In the genomic region with DNA sequence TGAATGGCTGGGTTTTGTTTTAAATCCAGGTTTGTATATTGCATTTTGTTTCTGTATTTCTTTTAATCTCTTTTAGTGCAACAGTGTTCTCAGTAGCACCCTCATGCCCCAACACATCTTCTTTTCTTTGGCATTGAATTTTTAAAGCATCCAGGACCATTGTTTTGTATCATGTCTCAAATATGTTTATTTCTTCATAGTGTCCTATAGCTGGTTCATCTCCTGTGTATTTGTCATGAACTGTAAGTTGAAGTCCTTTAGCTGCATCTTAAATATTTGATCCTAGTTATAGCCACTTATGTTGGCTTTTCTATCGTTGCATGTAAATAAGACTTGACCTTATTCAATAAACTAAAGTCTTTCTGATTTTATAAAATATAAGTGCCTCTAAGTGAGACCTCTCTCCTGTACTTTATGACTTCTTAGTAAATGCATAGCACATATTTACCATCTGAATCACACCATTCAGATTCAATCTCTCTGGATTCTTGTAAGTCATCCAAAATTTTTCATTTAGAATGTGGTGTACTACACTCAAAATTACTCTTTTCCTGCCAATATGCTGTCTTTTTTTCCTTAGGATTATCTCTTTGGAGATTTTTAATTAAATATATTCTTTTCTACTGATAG, we compare ENCODE assay signal across 17 cellular contexts. TPM values are rescaled to one million over a fixed set of nuclear protein-coding genes. Genes with fewer than 3 reads are reported as not detected.
DNase-seq lines count a peak whose midpoint lies in the region; ATAC-seq and TF ChIP-seq lines count a peak whose summit lies in the region.
"Had no signal": no experiment of that assay in that cellular context is flagged by ENCODE, and none has a peak within 500 bp of the region (broad histone marks: within the 10 kb centered on the region; RNA-seq: fewer than 3 reads in every experiment).

No MANE protein-coding gene starts in this region.

- H3K27ac ChIP-seq in RWPE1, result no peak overlapping the region
- H3K27ac ChIP-seq: HL-60, SK-N-MC, skin epidermis had no signal

- TF ChIP-seq CTCF in GM06990 (IDR thresholded peaks at IDR 0.05; ENCODE audit: insufficient read depth, low read length, poor library complexity, severe bottlenecking) (no peak), RWPE1 (conservative IDR thresholded peaks at IDR 0.05; ENCODE audit: low read depth) (no peak), epithelial cell of esophagus (IDR thresholded peaks at IDR 0.05; ENCODE audit: insufficient read depth, low read depth, low read length, missing control alignments) (no peak)

- no peaks in the 10 kb centered on the region for H3K27me3 Mint-ChIP-seq in activated T-cell treated with anti-CD3 and anti-CD28 coated beads, Interleukin-2, amount 50 U/mL, for 4 hours (ENCODE audit: low read depth)
- H3K27me3 Mint-ChIP-seq: activated naive CD4-positive, alpha-beta T cell treated with anti-CD3 and anti-CD28 coated beads, Interleukin-2, amount 50 U/mL, for 24 hours; stimulated activated naive CD8-positive, alpha-beta T cell treated with anti-CD3 and anti-CD28 coated beads, Interleukin-15, amount 100 ng/mL, for 72 hours had no signal

- no peaks in the 10 kb centered on the region for H3K9me3 Mint-ChIP-seq in activated T-cell treated with anti-CD3 and anti-CD28 coated beads, Interleukin-2, amount 50 U/mL, for 4 hours
- H3K9me3 Mint-ChIP-seq: stimulated activated naive CD8-positive, alpha-beta T cell treated with anti-CD3 and anti-CD28 coated beads, Interleukin-15, amount 100 ng/mL, for 72 hours had no signal

- no peak overlapping the region for H3K4me3 Mint-ChIP-seq in activated T-cell treated with anti-CD3 and anti-CD28 coated beads, Interleukin-2, amount 50 U/mL, for 4 hours
- H3K4me3 Mint-ChIP-seq: activated naive CD4-positive, alpha-beta T cell treated with anti-CD3 and anti-CD28 coated beads, Interleukin-2, amount 50 U/mL, for 24 hours; stimulated activated naive CD8-positive, alpha-beta T cell treated with anti-CD3 and anti-CD28 coated beads, Interleukin-15, amount 100 ng/mL, for 72 hours; WTC11 had no signal

- POLR2A ChIA-PET in RWPE1 (lab: Yijun Ruan, JAX; ENCODE audit: low non-redundant PET), result no interaction called here

- no peaks in the 10 kb centered on the region for H3K36me3 ChIP-seq in GM06990 (ENCODE audit: control insufficient read depth, insufficient read depth, low read length)
- H3K36me3 ChIP-seq: HAP-1 had no signal

- CTCF ChIA-PET in RWPE1 (lab: Yijun Ruan, JAX), result interaction anchor here (0.5 to 0.6 kb wide), 2 partner anchors 17 to 145 kb away, joined by 5 read pairs; no protein-coding TSS in a partner anchor

- no peaks in the 10 kb centered on the region for H3K27me3 ChIP-seq in GM06990 (replicated peaks; ENCODE audit: control insufficient read depth, insufficient read depth, low read length)

- H3K4me1 Mint-ChIP-seq in activated T-cell treated with anti-CD3 and anti-CD28 coated beads, Interleukin-2, amount 50 U/mL, for 4 hours (ENCODE audit: low read depth), result peaks cover 23% of the 10 kb centered on the region

- no peak for ATAC-seq in GM18909 (IDR thresholded peaks at IDR 0.05; ENCODE audit: poor library complexity, unreplicated experiment)
- ATAC-seq in activated T-cell treated with anti-CD3 and anti-CD28 coated beads, Interleukin-2, amount 50 U/mL, for 4 hours, result no peak
- ATAC-seq: stimulated activated naive CD8-positive, alpha-beta T cell treated with anti-CD3 and anti-CD28 coated beads, Interleukin-15, amount 100 ng/mL, for 72 hours; WTC11 had no signal

- DNase-seq in GM06990 (ENCODE audit: extremely low read depth, insufficient read length), result no peak
- DNase-seq in RWPE1 (ENCODE audit: low spot score), result peak; percentile 64
- DNase-seq in epithelial cell of esophagus (ENCODE audit: low read depth), result peak; percentile 29
- DNase-seq in renal cortical epithelial cell (ENCODE audit: low read depth), result peak; percentile 24
- DNase-seq in NCI-H1048 (lab: John Stamatoyannopoulos, UW), result no peak
- no peak for DNase-seq in NCI-H2171 treated with DMSO at 0.1 percent for 48 hours (lab: John Stamatoyannopoulos, UW)
- no peak for DNase-seq in activated T-cell treated with anti-CD3 and anti-CD28 coated beads, Interleukin-2, amount 50 U/mL, for 4 hours
- DNase-seq: mesendoderm; NCI-H2081 treated with DMSO at 0.1 percent for 48 hours; stimulated activated naive CD8-positive, alpha-beta T cell treated with anti-CD3 and anti-CD28 coated beads, Interleukin-15, amount 100 ng/mL, for 72 hours had no signal

- H3K36me3 Mint-ChIP-seq in activated T-cell treated with anti-CD3 and anti-CD28 coated beads, Interleukin-2, amount 50 U/mL, for 4 hours (ENCODE audit: insufficient read depth), result peaks cover 4% of the 10 kb centered on the region

- H3K4me3 ChIP-seq in GM06990 (replicated peaks; ENCODE audit: low read depth, low read length) (peak overlapping the region; percentile 25; the same call in 1 of the 2 replicates), epithelial cell of esophagus (ENCODE audit: low read length) (no peak overlapping the region)
- H3K4me3 ChIP-seq: HAP-1, SK-N-MC, skin epidermis had no signal

RNA-seq across cellular contexts. Expression of gene ERCC6L2, which starts 21.0 kb away (rescaled TPM):
- 55.4 and 146 TPM in 2 replicates for total RNA-seq in renal cortical epithelial cell
- total RNA-seq in activated T-cell treated with anti-CD3 and anti-CD28 coated beads, Interleukin-2, amount 50 U/mL, for 4 hours, result 10 to 100 TPM; 24.4 to 27.9 (median 27.1) TPM

Comparison
In these comparisons a context has a peak if more than half of its experiments do, and no peak if none do; other contexts are left out.
1. DNase-seq: peak in RWPE1 (single experiment), epithelial cell of esophagus (single experiment) and renal cortical epithelial cell (single experiment); none in GM06990 (single experiment), NCI-H1048 (single experiment), NCI-H2171 treated with DMSO at 0.1 percent for 48 hours (single experiment) and activated T-cell treated with anti-CD3 and anti-CD28 coated beads, Interleukin-2, amount 50 U/mL, for 4 hours (single experiment).